ENCODE assay signal across 15 cellular contexts in the genomic region with DNA sequence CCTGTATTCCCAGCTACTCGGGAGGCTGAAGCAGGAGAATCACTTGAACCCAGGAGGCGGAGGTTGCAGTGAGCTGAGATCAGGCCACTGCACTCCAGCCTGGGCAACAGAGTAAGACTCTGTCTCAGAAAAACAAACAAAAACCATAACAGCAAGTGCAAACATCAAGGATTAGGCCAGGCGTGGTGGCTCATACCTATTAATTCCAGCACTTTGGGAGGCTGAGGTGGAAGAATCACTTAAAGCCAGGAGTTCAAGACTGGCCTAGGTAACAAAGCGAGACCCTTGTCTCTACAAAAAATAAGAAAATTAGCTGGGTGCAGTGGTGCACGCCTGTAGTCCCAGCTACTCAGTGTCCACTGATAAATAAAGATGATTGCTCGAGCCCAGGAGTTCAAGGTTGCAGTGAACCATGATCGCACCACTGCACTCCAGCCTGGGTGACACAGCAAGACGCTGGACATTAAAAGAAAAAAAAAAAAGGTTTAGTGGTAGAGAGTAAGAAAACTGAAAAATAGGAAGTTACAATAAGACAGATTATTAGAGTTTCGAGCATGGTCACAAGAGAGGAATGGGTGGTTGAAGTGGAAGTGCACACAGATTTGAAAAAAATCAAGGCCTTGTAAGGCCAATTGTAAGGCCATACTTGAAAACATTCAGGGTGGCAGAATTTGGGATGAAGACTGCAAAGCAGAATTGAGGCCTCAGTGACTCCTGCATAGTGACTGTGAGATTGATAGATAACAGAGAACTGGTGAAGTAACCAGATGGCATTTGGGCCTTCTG. TPM values are rescaled to one million over a fixed set of nuclear protein-coding genes. Genes with fewer than 3 reads are reported as not detected.
DNase-seq lines count a peak whose midpoint lies in the region; ATAC-seq and TF ChIP-seq lines count a peak whose summit lies in the region.
"Had no signal": no experiment of that assay in that cellular context is flagged by ENCODE, and none has a peak within 500 bp of the region (broad histone marks: within the 10 kb centered on the region; RNA-seq: fewer than 3 reads in every experiment).

No MANE protein-coding gene starts in this region.

- POLR2A ChIA-PET in activated B cell treated with CpG ODN at 0.5 μM for 24 hours (lab: Charles Lee) = interaction anchor here (9.2 kb wide), 1 partner anchor 21 kb away, joined by 302 read pairs; no protein-coding TSS in a partner anchor

- H3K27me3 ChIP-seq in BLaER1 treated with 17β-estradiol and CSF1 and Interleukin-3, amounts not matched to agents 10 nM and 100 nM = no peaks in the 10 kb centered on the region
- H3K27me3 ChIP-seq in right lobe of liver = no peaks in the 10 kb centered on the region

- TF ChIP-seq POLR2A in right lobe of liver (IDR thresholded peaks at IDR 0.05) = no peak

- peaks cover 0 to 49% (median 29%) of the 10 kb centered on the region in 11 experiments; a peak in 11 of 22 replicates for H4K20me1 ChIP-seq in BLaER1 treated with 17β-estradiol and CSF1 and Interleukin-3, amounts not matched to agents 10 nM and 100 nM

- H3K27ac Mint-ChIP-seq in activated B cell treated with CpG ODN at 0.5 μM for 24 hours = peak overlapping the region; percentile 69

- H3K4me3 ChIP-seq in BLaER1 treated with 17β-estradiol and CSF1 and Interleukin-3, amounts not matched to agents 10 nM and 100 nM = no peak overlapping the region
- no peak overlapping the region for H3K4me3 ChIP-seq in right lobe of liver

- intact Hi-C loops in activated B cell treated with CpG ODN at 0.5 μM for 24 hours (cut with micrococcal nuclease) = no loop called here
- intact Hi-C loops in right lobe of liver (cut with DNase I) = no loop called here

- peaks cover 70% of the 10 kb centered on the region for H3K4me1 Mint-ChIP-seq in activated B cell treated with CpG ODN at 0.5 μM for 24 hours
- peaks cover 38% of the 10 kb centered on the region for H3K4me1 Mint-ChIP-seq in activated T-cell treated with anti-CD3 and anti-CD28 coated beads, Interleukin-2, amount 50 U/mL, for 4 hours (ENCODE audit: low read depth)

- TF ChIP-seq CTCF in activated B cell treated with CpG ODN at 0.5 μM for 24 hours (IDR thresholded peaks at IDR 0.05) (no peak), right lobe of liver (IDR thresholded peaks at IDR 0.05) (no peak)

- peak; percentile 28 for DNase-seq in EH (ENCODE audit: low read depth)
- DNase-seq in activated B cell treated with CpG ODN at 0.5 μM for 24 hours = no peak
- DNase-seq in right lobe of liver = no peak
- DNase-seq in cortex of kidney (lab: John Stamatoyannopoulos, UW) = no peak
- no peak for DNase-seq in UCSD-AML1 (lab: John Stamatoyannopoulos, UW; ENCODE audit: unreplicated experiment)
- DNase-seq in DMS53 (lab: John Stamatoyannopoulos, UW) = no peak
- no peak for DNase-seq in activated T-cell treated with anti-CD3 and anti-CD28 coated beads, Interleukin-2, amount 50 U/mL, for 4 hours
- DNase-seq: glutamatergic neuron; Karpas-422; NCI-H510A treated with DMSO at 0.1 percent for 48 hours; retina; SHP77 treated with DMSO at 0.1 percent for 48 hours; stimulated activated CD4-positive, alpha-beta T cell treated with anti-CD3 and anti-CD28 coated beads, Interleukin-4, amount 100 ng/mL, for 1 hour had no signal

- H3K4me1 ChIP-seq in BLaER1 treated with 17β-estradiol and CSF1 and Interleukin-3, amounts not matched to agents 10 nM and 100 nM = peaks cover 45 to 88% (median 67%) of the 10 kb centered on the region in 10 experiments
- peaks cover 0 to 42% (median 13%) of the 10 kb centered on the region in 4 donors for H3K4me1 ChIP-seq in right lobe of liver

- H3K4me3 Mint-ChIP-seq in activated B cell treated with CpG ODN at 0.5 μM for 24 hours = peak overlapping the region; percentile 28
- no peak overlapping the region for H3K4me3 Mint-ChIP-seq in activated T-cell treated with anti-CD3 and anti-CD28 coated beads, Interleukin-2, amount 50 U/mL, for 4 hours

- peaks cover 30 to 77% (median 56%) of the 10 kb centered on the region in 11 experiments for H3K36me3 ChIP-seq in BLaER1 treated with 17β-estradiol and CSF1 and Interleukin-3, amounts not matched to agents 10 nM and 100 nM
- peaks cover 0 to 4% (median 0%) of the 10 kb centered on the region in 4 donors for H3K36me3 ChIP-seq in right lobe of liver

- WGBS in right lobe of liver (ENCODE audit: insufficient coverage, low coverage, low lambda C conversion rate, missing lambda C conversion rate) = 49% methylated on average over 7 of the region's 9 CpGs

- H3K4me2 ChIP-seq in BLaER1 treated with 17β-estradiol and CSF1 and Interleukin-3, amounts not matched to agents 10 nM and 100 nM = peak overlapping the region in 10 of 11 experiments; percentile 16 to 88 (median 62); a peak in 19 of 22 replicates

- H3K27me3 Mint-ChIP-seq in activated B cell treated with CpG ODN at 0.5 μM for 24 hours = no peaks in the 10 kb centered on the region
- H3K27me3 Mint-ChIP-seq in activated T-cell treated with anti-CD3 and anti-CD28 coated beads, Interleukin-2, amount 50 U/mL, for 4 hours (ENCODE audit: low read depth) = no peaks in the 10 kb centered on the region

- H3K9me3 ChIP-seq in BLaER1 treated with 17β-estradiol and CSF1 and Interleukin-3, amounts not matched to agents 10 nM and 100 nM (replicated peaks in 1 of 11) = no peaks in the 10 kb centered on the region
- no peaks in the 10 kb centered on the region for H3K9me3 ChIP-seq in right lobe of liver

- peaks cover 39% of the 10 kb centered on the region for H3K36me3 Mint-ChIP-seq in activated B cell treated with CpG ODN at 0.5 μM for 24 hours (ENCODE audit: low read depth)
- peaks cover 38% of the 10 kb centered on the region for H3K36me3 Mint-ChIP-seq in activated T-cell treated with anti-CD3 and anti-CD28 coated beads, Interleukin-2, amount 50 U/mL, for 4 hours (ENCODE audit: insufficient read depth)

- ATAC-seq in activated B cell treated with CpG ODN at 0.5 μM for 24 hours (ENCODE audit: low read depth) (peak; percentile 18), right lobe of liver (peak in 3 of 4 donors; percentile 13 to 48 (median 44))
- no peak for ATAC-seq in activated T-cell treated with anti-CD3 and anti-CD28 coated beads, Interleukin-2, amount 50 U/mL, for 4 hours

- H3K9me3 Mint-ChIP-seq in activated B cell treated with CpG ODN at 0.5 μM for 24 hours = no peaks in the 10 kb centered on the region
- no peaks in the 10 kb centered on the region for H3K9me3 Mint-ChIP-seq in activated T-cell treated with anti-CD3 and anti-CD28 coated beads, Interleukin-2, amount 50 U/mL, for 4 hours

- no peak overlapping the region for H3K9ac ChIP-seq in BLaER1 treated with 17β-estradiol and CSF1 and Interleukin-3, amounts not matched to agents 10 nM and 100 nM

- CTCF ChIA-PET in activated B cell treated with CpG ODN at 0.5 μM for 24 hours (lab: Charles Lee) = no interaction called here

- H3K27ac ChIP-seq in BLaER1 treated with 17β-estradiol and CSF1 and Interleukin-3, amounts not matched to agents 10 nM and 100 nM = peak overlapping the region in 4 of 11 experiments; percentile 41 to 51 (median 46); a peak in 5 of 22 replicates
- peak overlapping the region; percentile 54 to 76 (median 63) for H3K27ac ChIP-seq in right lobe of liver
- H3K27ac ChIP-seq: C4-2B had no signal

RNA-seq across cellular contexts. Expression of a gene that starts 6.4 kb away (rescaled TPM):
- total RNA-seq in activated B cell treated with CpG ODN at 0.5 μM for 24 hours = 77.1 and 96.6 TPM in 2 replicates
- total RNA-seq in right lobe of liver = 10 to 100 TPM; 28.6 to 45.3 (median 35.4) TPM
- total RNA-seq in activated T-cell treated with anti-CD3 and anti-CD28 coated beads, Interleukin-2, amount 50 U/mL, for 4 hours = 100 to 1,000 TPM; 131 to 153 (median 137) TPM

RNA-seq across cellular contexts. Expression of a gene that starts 59.1 kb away (rescaled TPM):
- total RNA-seq in activated B cell treated with CpG ODN at 0.5 μM for 24 hours (925 and 1,069 TPM in 2 replicates), right lobe of liver (100 to 1,000 TPM in 5 of 6 experiments, 10 to 100 TPM in 1; 77.3 to 814 (median 270) TPM)
- 1,000 to 10,000 TPM; 1,023 to 1,175 (median 1,139) TPM for total RNA-seq in activated T-cell treated with anti-CD3 and anti-CD28 coated beads, Interleukin-2, amount 50 U/mL, for 4 hours

Comparison
In these comparisons a context has a peak if more than half of its experiments do, and no peak if none do; other contexts are left out.
1. ATAC-seq: peak in activated B cell treated with CpG ODN at 0.5 μM for 24 hours (single experiment) and right lobe of liver (3 of 4); none in activated T-cell treated with anti-CD3 and anti-CD28 coated beads, Interleukin-2, amount 50 U/mL, for 4 hours (0 of 2).